Comparison of ENCODE assay signal across 8 cellular contexts in genomic region chr18:63994783-63995399, GRCh38. TPM values are rescaled to one million over a fixed set of nuclear protein-coding genes. Genes with fewer than 3 reads are reported as not detected.
A peak's percentile ranks its signal among the peaks of the same experiment; 100 is the strongest.
DNase-seq lines count a peak whose midpoint lies in the region; ATAC-seq and TF ChIP-seq lines count a peak whose summit lies in the region.

No MANE protein-coding gene starts in this region.

- peaks cover 0 to 7% of the 10 kb centered on the region in 2 donors for H3K9me3 ChIP-seq in breast epithelium

- H3K27ac ChIP-seq in breast epithelium: no peak overlapping the region

- no peak for TF ChIP-seq POLR2A in breast epithelium (IDR thresholded peaks at IDR 0.05)

- intact Hi-C loops in breast epithelium (cut with DNase I; ENCODE audit: low total_unique reads): no loop called here

- DNase-seq in activated CD4-positive, CD25-positive, alpha-beta regulatory T cell (lab: John Stamatoyannopoulos, UW): peak in 3 of 4 experiments; percentile 4 to 12 (median 6)
- peak; percentile 54 for DNase-seq in RPMI8226
- DNase-seq in breast epithelium (ENCODE audit: low spot score in 2 of 2): peak in 1 of 2 donors; percentile 29
- DNase-seq in iris pigment epithelial cell (ENCODE audit: low read depth): peak; percentile 49
- peak; percentile 42 to 56 for DNase-seq in stimulated activated CD4-positive, alpha-beta T cell treated with anti-CD3 and anti-CD28 coated beads, Interleukin-2, amount 100 ng/mL, for 24 hours
- DNase-seq in 8988T: no peak

- peak; percentile 39 to 75 (median 63) for TF ChIP-seq CTCF in breast epithelium (IDR thresholded peaks at IDR 0.05)

- ATAC-seq in activated CD4-positive, CD25-positive, alpha-beta regulatory T cell treated with anti-CD3 and anti-CD28 coated beads, Interleukin-2, amount 50 U/mL, for 24 hours: no peak
- ATAC-seq in HG03520 (IDR thresholded peaks at IDR 0.05; ENCODE audit: unreplicated experiment): peak; percentile 58

- no peaks in the 10 kb centered on the region for H3K36me3 ChIP-seq in breast epithelium

- H3K27me3 ChIP-seq in breast epithelium: no peaks in the 10 kb centered on the region

- no peak overlapping the region for H3K4me3 ChIP-seq in breast epithelium

- no peaks in the 10 kb centered on the region for H3K4me1 ChIP-seq in breast epithelium

RNA-seq across cellular contexts. Expression of gene SERPINB8, which starts 25.0 kb away (rescaled TPM):
- total RNA-seq in breast epithelium: 10 to 100 TPM; 13.1 to 16.0 (median 13.5) TPM

RNA-seq across cellular contexts. Expression of gene HMSD, which starts 45.8 kb away (rescaled TPM):
- under 1 TPM in 1 of 3 donors, not detected in 2; 0.29 TPM for total RNA-seq in breast epithelium
